In genomic region chr19:11924886-11925583, GRCh38 we compare ENCODE assay signal across 8 cellular contexts. TPM values are rescaled to one million over a fixed set of nuclear protein-coding genes. Genes with fewer than 3 reads are reported as not detected.
DNase-seq lines count a peak whose midpoint lies in the region; ATAC-seq, FAIRE-seq and TF ChIP-seq lines count a peak whose summit lies in the region.

Gene ZNF700 (plus strand): TSS chr19:11925107. CDS start chr19:11925211, 104 bp downstream.

- TF ChIP-seq CTCF in DND-41 (IDR thresholded peaks at IDR 0.05; ENCODE audit: borderline replicate concordance, extremely low read depth, low read length, poor library complexity, severe bottlenecking): no peak
- TF ChIP-seq CTCF in esophagus muscularis mucosa (IDR thresholded peaks at IDR 0.05): no peak

- peak within 1 kb of the TSS; percentile 86 for H2AFZ ChIP-seq in DND-41 (ENCODE audit: low read depth, low read length)

- H3K9me3 ChIP-seq in DND-41 (ENCODE audit: insufficient read depth, low read length, severe bottlenecking): no peaks in the 10 kb centered on the region
- H3K9me3 ChIP-seq in KOPT-K1 (ENCODE audit: insufficient read depth, low read length, poor library complexity, severe bottlenecking): peaks cover 27% of the 10 kb centered on the region
- H3K9me3 ChIP-seq in esophagus muscularis mucosa: no peaks in the 10 kb centered on the region
- H3K9me3 ChIP-seq in muscle layer of duodenum (ENCODE audit: control insufficient read depth in 1 of 2, low read length in 2 of 2): no peaks in the 10 kb centered on the region

- no peaks in the 10 kb centered on the region for H3K27me3 Mint-ChIP-seq in activated T-cell treated with anti-CD3 and anti-CD28 coated beads, Interleukin-2, amount 50 U/mL, for 72 hours (ENCODE audit: low read depth)

- H3K4me2 ChIP-seq in DND-41 (ENCODE audit: insufficient read depth, low read length): peak within 1 kb of the TSS; percentile 99

- peaks cover 26% of the 10 kb centered on the region for H3K36me3 ChIP-seq in DND-41 (ENCODE audit: insufficient read depth, low read length)
- H3K36me3 ChIP-seq in KOPT-K1 (ENCODE audit: insufficient read depth, low read length): peaks cover 35% of the 10 kb centered on the region
- H3K36me3 ChIP-seq in esophagus muscularis mucosa: no peaks in the 10 kb centered on the region
- peaks cover 0 to 3% of the 10 kb centered on the region in 2 donors for H3K36me3 ChIP-seq in muscle layer of duodenum (ENCODE audit: control insufficient read depth in 1 of 2, insufficient read depth in 2 of 2, low read length in 2 of 2)

- no peaks in the 10 kb centered on the region for H3K27me3 ChIP-seq in DND-41 (ENCODE audit: insufficient read depth, low read length, poor library complexity)
- H3K27me3 ChIP-seq in esophagus muscularis mucosa: no peaks in the 10 kb centered on the region
- no peaks in the 10 kb centered on the region for H3K27me3 ChIP-seq in muscle layer of duodenum (ENCODE audit: low read depth, low read length)

- H4K20me1 ChIP-seq in DND-41 (ENCODE audit: insufficient read depth, low read length): 0 out of 2 replicates have a peak, but pooled peaks cover 2% of the 10 kb centered on the region

- H3K27ac ChIP-seq in DND-41 (ENCODE audit: low read length) (peak within 1 kb of the TSS; percentile 99), KOPT-K1 (ENCODE audit: low read depth, low read length, poor library complexity, severe bottlenecking) (peak within 1 kb of the TSS; percentile 99), esophagus muscularis mucosa (replicated peaks in 1 of 4) (peak within 1 kb of the TSS; percentile 93 to 97 (median 94)), muscle layer of duodenum (ENCODE audit: low read length) (peak within 1 kb of the TSS; percentile 91)

- peak; percentile 24 for TF ChIP-seq EP300 in esophagus muscularis mucosa (IDR thresholded peaks at IDR 0.05)

- H3K9ac ChIP-seq in DND-41 (ENCODE audit: low read depth, low read length): peak within 1 kb of the TSS; percentile 92

- peak; percentile 97 for DNase-seq in DND-41
- DNase-seq in RCC 7860 (ENCODE audit: low spot score): peak; percentile 88
- peak; percentile 94 to 97 for DNase-seq in activated T-cell treated with anti-CD3 and anti-CD28 coated beads, Interleukin-2, amount 50 U/mL, for 72 hours
- DNase-seq in esophagus muscularis mucosa (ENCODE audit: extremely low spot score): peak; percentile 99
- DNase-seq in stimulated activated CD8-positive, alpha-beta memory T cell treated with anti-CD3 and anti-CD28 coated beads, Interleukin-7, amount 100 ng/mL, for 24 hours (ENCODE audit: low read depth): peak; percentile 88

- TF ChIP-seq POLR2A in esophagus muscularis mucosa (IDR thresholded peaks at IDR 0.05; ENCODE audit: low read depth): no peak

- 1% methylated on average over 17 of the region's 50 CpGs for whole genome bisulfite sequencing in esophagus muscularis mucosa

- peaks cover 15 to 22% of the 10 kb centered on the region in 2 donors for H3K36me3 Mint-ChIP-seq in activated T-cell treated with anti-CD3 and anti-CD28 coated beads, Interleukin-2, amount 50 U/mL, for 72 hours (ENCODE audit: insufficient read depth in 2 of 2)

- peak within 1 kb of the TSS; percentile 95 to 100 for H3K4me3 Mint-ChIP-seq in activated T-cell treated with anti-CD3 and anti-CD28 coated beads, Interleukin-2, amount 50 U/mL, for 72 hours

- intact Hi-C loops in esophagus muscularis mucosa (cut with DNase I): loop anchor here (1.0 to 10.0 kb wide), 4 partner anchors 40 to 217 kb away; partner anchors contain the start of genes ZNF20, ZNF763 and ZNF878

- peaks cover 35% of the 10 kb centered on the region for H3K4me1 ChIP-seq in DND-41 (ENCODE audit: insufficient read depth, low read length)
- peaks cover 20 to 36% (median 33%) of the 10 kb centered on the region in 4 donors for H3K4me1 ChIP-seq in esophagus muscularis mucosa
- peaks cover 0 to 16% of the 10 kb centered on the region in 2 donors for H3K4me1 ChIP-seq in muscle layer of duodenum (ENCODE audit: control insufficient read depth in 1 of 2, insufficient read depth in 2 of 2, low read length in 2 of 2)

- H3K27ac Mint-ChIP-seq in activated T-cell treated with anti-CD3 and anti-CD28 coated beads, Interleukin-2, amount 50 U/mL, for 72 hours: peak within 1 kb of the TSS; percentile 98

- H3K9me3 Mint-ChIP-seq in activated T-cell treated with anti-CD3 and anti-CD28 coated beads, Interleukin-2, amount 50 U/mL, for 72 hours: peaks cover 0 to 3% of the 10 kb centered on the region in 2 donors

- FAIRE-seq in RCC 7860 (lab: Jason Lieb, UNC): peak; percentile 78

- peak; percentile 87 for ATAC-seq in DND-41 (ENCODE audit: insufficient read depth, low read depth)
- peak; percentile 80 for ATAC-seq in GM21825 (IDR thresholded peaks at IDR 0.05; ENCODE audit: unreplicated experiment)
- ATAC-seq in activated T-cell treated with anti-CD3 and anti-CD28 coated beads, Interleukin-2, amount 50 U/mL, for 72 hours (replicated peaks in 1 of 2): peak; percentile 95 to 96

- H3K4me3 ChIP-seq in DND-41 (ENCODE audit: low read depth in 1 of 2, low read length in 2 of 2) (peak within 1 kb of the TSS; percentile 63 to 74; a peak in 3 of 4 replicates), esophagus muscularis mucosa (peak within 1 kb of the TSS; percentile 92 to 99 (median 93)), muscle layer of duodenum (ENCODE audit: low read depth in 1 of 2, low read length in 2 of 2) (peak within 1 kb of the TSS; percentile 72 to 79)

- peaks cover 40% of the 10 kb centered on the region for H3K4me1 Mint-ChIP-seq in activated T-cell treated with anti-CD3 and anti-CD28 coated beads, Interleukin-2, amount 50 U/mL, for 72 hours (ENCODE audit: low read depth)

- H3K79me2 ChIP-seq in DND-41 (ENCODE audit: insufficient read depth, low read length): peaks cover 50% of the 10 kb centered on the region

RNA-seq across cellular contexts. Expression of gene ZNF700, which starts in this region (rescaled TPM):
- 10 to 100 TPM; 16.0 to 17.2 TPM for total RNA-seq in activated T-cell treated with anti-CD3 and anti-CD28 coated beads, Interleukin-2, amount 50 U/mL, for 72 hours
- total RNA-seq in esophagus muscularis mucosa: 10 to 100 TPM in 2 of 4 donors, 1 to 10 TPM in 2; 7.6 to 12.0 (median 9.5) TPM

Comparison
In these comparisons a context has a peak if more than half of its experiments do, and no peak if none do; other contexts are left out.
1. Peak in every context shown above with its lines: DNase-seq, ATAC-seq, H3K4me3 ChIP-seq and H3K27ac ChIP-seq.